25 cellular contexts compared by ENCODE assay signal in the genomic region with DNA sequence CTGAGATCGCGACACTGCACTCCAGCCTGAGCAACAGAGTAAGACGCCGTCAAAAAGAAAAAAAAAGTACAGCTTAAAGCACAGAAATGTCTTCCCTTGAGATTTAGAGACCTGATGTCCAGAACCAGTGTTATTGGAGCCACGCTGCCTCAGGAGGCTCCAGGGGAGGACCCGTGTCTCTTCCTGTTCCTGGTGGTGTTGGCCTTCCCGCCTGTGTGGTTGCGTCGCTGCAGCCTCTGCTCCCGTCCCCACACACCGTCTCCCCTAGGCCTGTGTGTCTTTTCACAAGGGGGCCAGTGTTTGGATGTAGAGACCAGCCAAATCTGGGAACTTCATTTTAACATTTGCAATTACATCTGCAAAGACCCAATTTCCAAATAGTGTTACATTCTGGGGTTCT. TPM values are rescaled to one million over a fixed set of nuclear protein-coding genes. Genes with fewer than 3 reads are reported as not detected.
DNase-seq lines count a peak whose midpoint lies in the region; ATAC-seq and TF ChIP-seq lines count a peak whose summit lies in the region.
"Had no signal": no experiment of that assay in that cellular context is flagged by ENCODE, and none has a peak within 500 bp of the region (broad histone marks: within the 10 kb centered on the region; RNA-seq: fewer than 3 reads in every experiment).

No MANE protein-coding gene starts in this region.

- 74% methylated on average over 8 of the region's 11 CpGs for WGBS in right lobe of liver (ENCODE audit: insufficient coverage, low coverage, low lambda C conversion rate, missing lambda C conversion rate)

- intact Hi-C loops in right lobe of liver (cut with DNase I) = no loop called here

- H3K4me1 Mint-ChIP-seq in activated CD4-positive, alpha-beta T cell treated with anti-CD3 and anti-CD28 coated beads, Interleukin-2, amount 10 ng/mL, durations not matched to agents 7 days and 5 days = peaks cover 21% of the 10 kb centered on the region
- H3K4me1 Mint-ChIP-seq: brain, neural crest cell had no signal

- H3K27me3 ChIP-seq in HL-60 (ENCODE audit: insufficient read depth, poor library complexity, severe bottlenecking) (no peaks in the 10 kb centered on the region), OCI-LY3 (ENCODE audit: low read depth, low read length) (peaks cover 4% of the 10 kb centered on the region; the same call in 1 of the 2 replicates), right lobe of liver (no peaks in the 10 kb centered on the region)
- H3K27me3 ChIP-seq: SJSA1 had no signal

- TF ChIP-seq CTCF in HL-60 (IDR thresholded peaks at IDR 0.05; ENCODE audit: insufficient read depth, low read length) (no peak), OCI-LY3 (IDR thresholded peaks at IDR 0.05; ENCODE audit: low read depth, low read length) (no peak), right lobe of liver (IDR thresholded peaks at IDR 0.05) (no peak)

- H3K36me3 ChIP-seq in OCI-LY3 (replicated peaks; ENCODE audit: low read depth, low read length) = no peaks in the 10 kb centered on the region
- H3K36me3 ChIP-seq in right lobe of liver = no peaks in the 10 kb centered on the region
- H3K36me3 ChIP-seq: esophagus squamous epithelium, SJSA1 had no signal

- peak overlapping the region; percentile 31 for H3K27ac ChIP-seq in HL-60 (replicated peaks)
- no peak overlapping the region for H3K27ac ChIP-seq in OCI-LY3 (ENCODE audit: low read length)
- H3K27ac ChIP-seq in right lobe of liver = no peak overlapping the region
- H3K27ac ChIP-seq: esophagus squamous epithelium, foreskin keratinocyte, SJSA1 had no signal

- POLR2A ChIA-PET in activated CD4-positive, alpha-beta T cell treated with anti-CD3 and anti-CD28 coated beads, Interleukin-2, amount 10 ng/mL, durations not matched to agents 7 days and 5 days (lab: Charles Lee) = no interaction called here

- H3K9me3 Mint-ChIP-seq in activated CD4-positive, alpha-beta T cell treated with anti-CD3 and anti-CD28 coated beads, Interleukin-2, amount 10 ng/mL, durations not matched to agents 7 days and 5 days = no peaks in the 10 kb centered on the region
- H3K9me3 Mint-ChIP-seq: activated B cell treated with CpG ODN at 0.5 μM for 24 hours; activated naive CD4-positive, alpha-beta T cell treated with anti-CD3 and anti-CD28 coated beads for 36 hours; activated T-helper 1 cell treated with anti-CD3 and anti-CD28 coated beads, Interleukin-12 subunit alpha, Interleukin-12 subunit beta, Interleukin-2, Interleukin-4 antibody, amounts not matched to agents 30 ng/mL and 10 ng/mL and 1 ng/mL, durations not matched to agents 14 hours and 24 hours and 36 hours; neural crest cell had no signal

- peak in 2 of 4 donors; percentile 17 to 55 for ATAC-seq in right lobe of liver
- ATAC-seq: foreskin keratinocyte; stimulated activated naive CD8-positive, alpha-beta T cell treated with anti-CD3 and anti-CD28 coated beads, Interleukin-15, Interleukin-2, amounts not matched to agents 100 U/mL and 50 U/mL, for 24 hours had no signal

- H3K4me1 ChIP-seq in OCI-LY3 (ENCODE audit: low read length) = peaks cover 10% of the 10 kb centered on the region
- H3K4me1 ChIP-seq in right lobe of liver = no peaks in the 10 kb centered on the region
- H3K4me1 ChIP-seq: esophagus squamous epithelium, foreskin keratinocyte, SJSA1 had no signal

- H3K27me3 Mint-ChIP-seq in activated CD4-positive, alpha-beta T cell treated with anti-CD3 and anti-CD28 coated beads, Interleukin-2, amount 10 ng/mL, durations not matched to agents 7 days and 5 days = peaks cover 2% of the 10 kb centered on the region
- H3K27me3 Mint-ChIP-seq: activated B cell treated with CpG ODN at 0.5 μM for 24 hours had no signal

- H3K36me3 Mint-ChIP-seq in activated CD4-positive, alpha-beta T cell treated with anti-CD3 and anti-CD28 coated beads, Interleukin-2, amount 10 ng/mL, durations not matched to agents 7 days and 5 days (ENCODE audit: low read depth) = no peaks in the 10 kb centered on the region
- H3K36me3 Mint-ChIP-seq: brain had no signal

- no peaks in the 10 kb centered on the region for H4K20me1 ChIP-seq in OCI-LY3 (ENCODE audit: insufficient read depth, low read length)

- no peak for DNase-seq in activated CD4-positive, alpha-beta T cell treated with anti-CD3 and anti-CD28 coated beads, Interleukin-2, amount 10 ng/mL, durations not matched to agents 7 days and 5 days
- DNase-seq in activated CD4-positive, alpha-beta T cell treated with anti-CD3 and anti-CD28 coated beads, Interleukin-2, amount 50 U/mL, for 48 hours = no peak
- DNase-seq in HL-60 (ENCODE audit: low read depth in 1 of 2, low spot score in 1 of 2) = peak in 1 of 2 experiments; percentile 61
- DNase-seq in right lobe of liver = peak in 2 of 3 donors; percentile 23 to 26
- DNase-seq in SW 1271 (lab: John Stamatoyannopoulos, UW) = no peak
- DNase-seq in cerebellar nuclear complex (lab: John Stamatoyannopoulos, UW) = no peak
- no peak for DNase-seq in DMS79 (lab: John Stamatoyannopoulos, UW)
- DNase-seq: 8988T; activated B cell treated with CpG ODN at 0.5 μM for 24 hours; activated CD4-positive, alpha-beta T cell treated with anti-CD3 and anti-CD28 coated beads, Interleukin-2, amount 50 U/mL, for 1 hour; activated naive CD4-positive, alpha-beta T cell treated with anti-CD3 and anti-CD28 coated beads for 36 hours; DMS 273 treated with DMSO at 0.1 percent for 48 hours; esophagus squamous epithelium; foreskin keratinocyte; Karpas-422; NCI-H146; NCI-H226; stimulated activated CD4-positive, alpha-beta T cell treated with anti-CD3 and anti-CD28 coated beads, Interleukin-1b, Interleukin-23, amount 100 ng/mL, for 48 hours; stimulated activated naive CD8-positive, alpha-beta T cell treated with anti-CD3 and anti-CD28 coated beads, Interleukin-15, Interleukin-2, amounts not matched to agents 100 U/mL and 50 U/mL, for 24 hours had no signal

- peak overlapping the region; percentile 53 for H3K4me2 ChIP-seq in OCI-LY3 (ENCODE audit: low read length)

- H3K9ac ChIP-seq in OCI-LY3 (ENCODE audit: low read length) = peak overlapping the region; percentile 13; the same call in 1 of the 2 replicates

- H3K9me3 ChIP-seq in OCI-LY3 (ENCODE audit: insufficient read depth, low read length) = no peaks in the 10 kb centered on the region
- no peaks in the 10 kb centered on the region for H3K9me3 ChIP-seq in right lobe of liver
- H3K9me3 ChIP-seq: esophagus squamous epithelium, SJSA1 had no signal

- no peak for TF ChIP-seq POLR2A in right lobe of liver (IDR thresholded peaks at IDR 0.05)

- H3K4me3 ChIP-seq in HL-60 (replicated peaks; ENCODE audit: insufficient read depth, low read length) (no peak overlapping the region), OCI-LY3 (ENCODE audit: low read length) (0 out of 2 replicates have a peak overlapping the region, but pooled peaks have one; percentile 45), right lobe of liver (no peak overlapping the region)
- H3K4me3 ChIP-seq: esophagus squamous epithelium, GM12878, SJSA1 had no signal

- no peak overlapping the region for H3K4me3 Mint-ChIP-seq in activated CD4-positive, alpha-beta T cell treated with anti-CD3 and anti-CD28 coated beads, Interleukin-2, amount 10 ng/mL, durations not matched to agents 7 days and 5 days
- H3K4me3 Mint-ChIP-seq: activated B cell treated with CpG ODN at 0.5 μM for 24 hours; activated naive CD4-positive, alpha-beta T cell treated with anti-CD3 and anti-CD28 coated beads for 36 hours; activated T-helper 1 cell treated with anti-CD3 and anti-CD28 coated beads, Interleukin-12 subunit alpha, Interleukin-12 subunit beta, Interleukin-2, Interleukin-4 antibody, amounts not matched to agents 30 ng/mL and 10 ng/mL and 1 ng/mL, durations not matched to agents 14 hours and 24 hours and 36 hours; brain; neural crest cell had no signal

- peak overlapping the region; percentile 62 for H3K27ac Mint-ChIP-seq in activated CD4-positive, alpha-beta T cell treated with anti-CD3 and anti-CD28 coated beads, Interleukin-2, amount 10 ng/mL, durations not matched to agents 7 days and 5 days
- H3K27ac Mint-ChIP-seq: activated B cell treated with CpG ODN at 0.5 μM for 24 hours; activated naive CD4-positive, alpha-beta T cell treated with anti-CD3 and anti-CD28 coated beads for 36 hours; activated T-helper 1 cell treated with anti-CD3 and anti-CD28 coated beads, Interleukin-12 subunit alpha, Interleukin-12 subunit beta, Interleukin-2, Interleukin-4 antibody, amounts not matched to agents 30 ng/mL and 10 ng/mL and 1 ng/mL, durations not matched to agents 14 hours and 24 hours and 36 hours; brain had no signal

- no peaks in the 10 kb centered on the region for H3K79me2 ChIP-seq in OCI-LY3 (ENCODE audit: low read length)

- H2AFZ ChIP-seq in OCI-LY3 (ENCODE audit: low read depth, low read length) = peak overlapping the region; percentile 61

- CTCF ChIA-PET in activated CD4-positive, alpha-beta T cell treated with anti-CD3 and anti-CD28 coated beads, Interleukin-2, amount 10 ng/mL, durations not matched to agents 7 days and 5 days (lab: Charles Lee) = no interaction called here

RNA-seq across cellular contexts. Expression of a gene that starts 8.6 kb away (rescaled TPM):
- 10 to 100 TPM; 49.8 to 51.1 TPM for total RNA-seq in activated CD4-positive, alpha-beta T cell treated with anti-CD3 and anti-CD28 coated beads, Interleukin-2, amount 10 ng/mL, durations not matched to agents 7 days and 5 days
- total RNA-seq in right lobe of liver = 10 to 100 TPM; 16.2 to 27.6 (median 23.3) TPM

Comparison
In these comparisons a context has a peak if more than half of its experiments do, and no peak if none do; other contexts are left out.
1. DNase-seq: peak in right lobe of liver (2 of 3); none in activated CD4-positive, alpha-beta T cell treated with anti-CD3 and anti-CD28 coated beads, Interleukin-2, amount 10 ng/mL, durations not matched to agents 7 days and 5 days (single experiment), activated CD4-positive, alpha-beta T cell treated with anti-CD3 and anti-CD28 coated beads, Interleukin-2, amount 50 U/mL, for 48 hours (0 of 2), SW 1271 (0 of 2), cerebellar nuclear complex (0 of 2) and DMS79 (single experiment).